Comparison of ENCODE assay signal across 24 cellular contexts in the genomic region with DNA sequence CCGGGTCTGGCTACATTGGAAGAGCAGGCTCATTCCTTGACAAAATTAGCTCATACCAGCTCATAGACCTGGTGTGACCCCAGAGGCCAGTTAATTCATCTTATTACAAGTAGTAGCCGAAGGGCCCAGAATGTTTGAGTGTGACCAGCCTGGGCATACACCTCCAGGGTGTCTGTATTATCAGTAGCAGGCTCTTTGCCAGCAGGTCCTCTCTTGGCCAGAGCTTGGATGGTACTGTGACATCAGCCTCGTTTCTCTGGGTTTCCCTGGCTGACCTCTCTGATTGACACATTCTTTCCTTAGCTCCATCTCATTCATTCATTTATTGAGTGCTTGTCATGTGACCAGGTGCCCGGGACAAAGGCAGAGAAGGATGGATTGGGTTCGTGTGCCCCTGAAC.
DNase-seq lines count a peak whose midpoint lies in the region; ATAC-seq, FAIRE-seq and TF ChIP-seq lines count a peak whose summit lies in the region.
"Had no signal": no experiment of that assay in that cellular context is flagged by ENCODE, and none has a peak within 500 bp of the region (broad histone marks: within the 10 kb centered on the region; RNA-seq: fewer than 3 reads in every experiment).

No MANE protein-coding gene starts in this region.

- intact Hi-C loops in Right ventricle myocardium inferior (cut with DNase I) (no loop called here), left ventricle myocardium inferior (cut with micrococcal nuclease) (no loop called here), right lobe of liver (cut with DNase I) (no loop called here), HepG2 (cut with micrococcal nuclease; ENCODE audit: unreplicated experiment) (no loop called here)

- TF ChIP-seq EP300 in HepG2 (IDR thresholded peaks at IDR 0.05; ENCODE audit: low read depth in 2 of 2, low read length in 2 of 2) = no peak
- TF ChIP-seq EP300 in HepG2 (CRISPR knock-in tag; IDR thresholded peaks at IDR 0.05; ENCODE audit: borderline replicate concordance) = no peak

- DNase-seq in Right ventricle myocardium inferior (ENCODE audit: missing footprints) (no peak), left ventricle myocardium inferior (no peak), right lobe of liver (no peak), HepG2 (ENCODE audit: low spot score) (no peak), left lobe of liver (ENCODE audit: low spot score) (no peak), NCI-H2081 (lab: John Stamatoyannopoulos, UW) (no peak)
- DNase-seq: 8988T; ACHN; AML-193; BE2C; CD4-positive, alpha-beta T cell; DMS 273 treated with DMSO at 0.1 percent for 48 hours; DMS79; EL; GDM1; H9 had no signal

- H2AFZ ChIP-seq in HepG2 (ENCODE audit: low read length) = no peak overlapping the region
- H2AFZ ChIP-seq: GM23338 had no signal

- TF ChIP-seq POLR2A in right lobe of liver (IDR thresholded peaks at IDR 0.05) (no peak), HepG2 (IDR thresholded peaks at IDR 0.05; ENCODE audit: insufficient read depth in 1 of 2, low read depth in 2 of 2, low read length in 2 of 2) (no peak)

- CTCF ChIA-PET in HepG2 (lab: Yijun Ruan, JAX; ENCODE audit: low intra/inter-chr PET ratio, low total read pairs) = no interaction called here

- in situ Hi-C loops in HepG2 (cut with HindIII; ENCODE audit: extremely low pct_ligation_motif_present, low pct_unique_long_range_greater_than_20kb) = no loop called here

- H3K79me2 ChIP-seq in HepG2 (ENCODE audit: insufficient read depth, low read length) = no peaks in the 10 kb centered on the region

- BruUV-seq in HepG2 (replicated peaks; lab: Mats Ljungman, UMichigan) = no TSS peak

- H4K20me1 ChIP-seq in HepG2 (ENCODE audit: insufficient read depth, low read length) = no peaks in the 10 kb centered on the region
- H4K20me1 ChIP-seq: BLaER1 treated with 17β-estradiol and CSF1 and Interleukin-3, amounts not matched to agents 10 nM and 100 nM had no signal

- TF ChIP-seq RAD21 in HepG2 (CRISPR knock-in tag; IDR thresholded peaks at IDR 0.05) = no peak

- peaks cover 21% of the 10 kb centered on the region for H3K4me1 ChIP-seq in left ventricle myocardium inferior
- no peaks in the 10 kb centered on the region for H3K4me1 ChIP-seq in right lobe of liver
- no peaks in the 10 kb centered on the region for H3K4me1 ChIP-seq in HepG2 (ENCODE audit: insufficient read depth, low read length)
- H3K4me1 ChIP-seq: A549, BE2C had no signal

- peaks cover 18% of the 10 kb centered on the region for H3K27me3 ChIP-seq in left ventricle myocardium inferior (ENCODE audit: low read depth)
- no peaks in the 10 kb centered on the region for H3K27me3 ChIP-seq in right lobe of liver
- no peaks in the 10 kb centered on the region for H3K27me3 ChIP-seq in HepG2 (ENCODE audit: control insufficient read depth in 1 of 2, insufficient read depth in 2 of 2, low read length in 2 of 2)
- H3K27me3 ChIP-seq: BE2C; BLaER1 treated with 17β-estradiol and CSF1 and Interleukin-3, amounts not matched to agents 10 nM and 100 nM had no signal

- TF ChIP-seq CTCF in left ventricle myocardium inferior (IDR thresholded peaks at IDR 0.05; ENCODE audit: borderline replicate concordance) = no peak
- no peak for TF ChIP-seq CTCF in right lobe of liver (IDR thresholded peaks at IDR 0.05)
- no peak for TF ChIP-seq CTCF in HepG2 (CRISPR knock-in tag; IDR thresholded peaks at IDR 0.05)

- no peak overlapping the region for H3K9ac ChIP-seq in HepG2 (ENCODE audit: insufficient read depth, low read depth, low read length)
- H3K9ac ChIP-seq: BLaER1 treated with 17β-estradiol and CSF1 and Interleukin-3, amounts not matched to agents 10 nM and 100 nM had no signal

- H3K4me3 ChIP-seq in left ventricle myocardium inferior (no peak overlapping the region), right lobe of liver (no peak overlapping the region), HepG2 (replicated peaks in 1 of 3; ENCODE audit: insufficient read depth in 1 of 3, low read depth in 2 of 3, low read length in 3 of 3) (no peak overlapping the region)
- H3K4me3 ChIP-seq: A549; BLaER1 treated with 17β-estradiol and CSF1 and Interleukin-3, amounts not matched to agents 10 nM and 100 nM; GM12878; GM23338 had no signal

- H3K4me2 ChIP-seq in HepG2 (ENCODE audit: low read depth, low read length) = no peak overlapping the region
- H3K4me2 ChIP-seq: A549; BLaER1 treated with 17β-estradiol and CSF1 and Interleukin-3, amounts not matched to agents 10 nM and 100 nM; GM23338 had no signal

- peak; percentile 27 for ATAC-seq in Right ventricle myocardium inferior
- ATAC-seq in right lobe of liver = peak in 3 of 4 donors; percentile 21 to 84 (median 78)
- ATAC-seq in HepG2 = no peak
- peak; percentile 64 for ATAC-seq in left lobe of liver
- ATAC-seq in GM21528 (IDR thresholded peaks at IDR 0.05; ENCODE audit: low FRiP score, unreplicated experiment) = no peak
- ATAC-seq: A549, GM12878, GM23338, HCT116 had no signal

- POLR2A ChIA-PET in HepG2 (lab: Yijun Ruan, JAX) = no interaction called here

- H3K36me3 ChIP-seq in left ventricle myocardium inferior = no peaks in the 10 kb centered on the region
- H3K36me3 ChIP-seq in right lobe of liver = peaks cover 0 to 7% (median 0%) of the 10 kb centered on the region in 4 donors
- H3K36me3 ChIP-seq in HepG2 (replicated peaks in 1 of 2; ENCODE audit: control insufficient read depth in 1 of 2, insufficient read depth in 2 of 2, low read length in 2 of 2) = peaks cover 20 to 56% of the 10 kb centered on the region in 2 experiments
- H3K36me3 ChIP-seq: BE2C had no signal

- H3K27ac ChIP-seq in left ventricle myocardium inferior (replicated peaks) (no peak overlapping the region), right lobe of liver (no peak overlapping the region), HepG2 (ENCODE audit: extremely low read length, insufficient read depth, low read length) (no peak overlapping the region)
- H3K27ac ChIP-seq: A549; BLaER1 treated with 17β-estradiol and CSF1 and Interleukin-3, amounts not matched to agents 10 nM and 100 nM had no signal

- 62% methylated on average over 5 of the region's 5 CpGs for WGBS in right lobe of liver (ENCODE audit: insufficient coverage, low coverage, low lambda C conversion rate, missing lambda C conversion rate)
- 89% methylated on average over 4 of the region's 5 CpGs for WGBS in HepG2 (ENCODE audit: low lambda C conversion rate)

- FAIRE-seq in HepG2 (lab: Jason Lieb, UNC) = no peak
- FAIRE-seq: A549, D721Med, GM12878, GM19239 had no signal

- no peaks in the 10 kb centered on the region for H3K9me3 ChIP-seq in left ventricle myocardium inferior (replicated peaks)
- no peaks in the 10 kb centered on the region for H3K9me3 ChIP-seq in right lobe of liver
- H3K9me3 ChIP-seq in HepG2 (ENCODE audit: low read length) = no peaks in the 10 kb centered on the region
- H3K9me3 ChIP-seq: A549, BE2C had no signal

TF ChIP-seq in HepG2, 621 proteins besides CTCF, POLR2A, EP300 and RAD21 (continues in another document):
- TF ChIP-seq HNF4G (IDR thresholded peaks at IDR 0.05; ENCODE audit: borderline replicate concordance, low read depth, low read length) (no peak), HNF4G (CRISPR knock-in tag; IDR thresholded peaks at IDR 0.05; ENCODE audit: borderline replicate concordance, low read depth) (no peak), NFE2L1 (CRISPR knock-in tag; IDR thresholded peaks at IDR 0.05; ENCODE audit: borderline replicate concordance) (no peak), ZFP62 (CRISPR knock-in tag; IDR thresholded peaks at IDR 0.05) (no peak), SIX4 (CRISPR knock-in tag; IDR thresholded peaks at IDR 0.05) (no peak), PHF20 (CRISPR knock-in tag; IDR thresholded peaks at IDR 0.05) (no peak)
- TF ChIP-seq, protein P1, sequence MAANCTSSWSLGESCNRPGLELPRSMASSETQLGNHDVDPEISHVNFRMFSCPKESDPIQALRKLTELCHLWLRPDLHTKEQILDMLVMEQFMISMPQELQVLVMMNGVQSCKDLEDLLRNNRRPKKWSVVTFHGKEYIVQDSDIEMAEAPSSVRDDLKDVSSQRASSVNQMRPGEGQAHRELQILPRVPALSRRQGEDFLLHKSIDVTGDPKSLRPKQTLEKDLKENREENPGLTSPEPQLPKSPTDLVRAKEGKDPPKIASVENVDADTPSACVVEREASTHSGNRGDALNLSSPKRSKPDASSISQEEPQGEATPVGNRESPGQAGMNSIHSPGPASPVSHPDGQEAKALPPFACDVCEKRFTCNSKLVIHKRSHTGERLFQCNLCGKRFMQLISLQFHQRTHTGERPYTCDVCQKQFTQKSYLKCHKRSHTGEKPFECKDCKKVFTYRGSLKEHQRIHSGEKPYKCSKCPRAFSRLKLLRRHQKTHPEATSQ (CRISPR knock-in tag; IDR thresholded peaks at IDR 0.05; ENCODE audit: borderline replicate concordance) = no peak

Comparison
In these comparisons a context has a peak if more than half of its experiments do, and no peak if none do; other contexts are left out.
1. ATAC-seq: peak in Right ventricle myocardium inferior (single experiment), right lobe of liver (3 of 4) and left lobe of liver (single experiment); none in HepG2 (single experiment) and GM21528 (single experiment).